Comparison of ENCODE assay signal across 35 cellular contexts in the genomic region with DNA sequence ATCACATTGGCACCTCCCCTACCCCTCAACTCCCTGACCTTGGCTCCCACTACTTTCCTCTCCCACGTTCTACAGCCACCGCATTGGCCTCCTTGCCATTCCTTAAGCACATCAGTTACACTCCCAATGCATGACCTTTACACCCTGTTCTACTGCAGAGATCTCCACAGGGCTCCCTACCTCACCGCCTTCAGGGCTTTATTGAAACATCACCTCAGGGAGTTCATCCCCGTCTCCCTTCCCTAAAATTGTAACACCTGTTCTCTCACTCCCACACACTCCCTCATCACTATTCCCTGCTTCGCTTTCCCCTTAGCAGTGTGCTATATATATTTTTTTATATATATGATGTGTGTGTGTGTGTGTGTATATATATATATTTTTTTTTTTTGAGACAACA. TPM values are rescaled to one million over a fixed set of nuclear protein-coding genes. Genes with fewer than 3 reads are reported as not detected.
"Had no signal": no experiment of that assay in that cellular context is flagged by ENCODE, and none has a peak within 500 bp of the region (broad histone marks: within the 10 kb centered on the region; RNA-seq: fewer than 3 reads in every experiment).

No MANE protein-coding gene starts in this region.

- H3K36me3 ChIP-seq: MG63 had no signal

- H3K27me3 ChIP-seq: MG63 had no signal

- H3K9me3 ChIP-seq: MG63 had no signal

- DNase-seq: Karpas-422, Kasumi-1, MG63, MM.1S, MV-4-11, NCI-H1048, NCI-H1092, NCI-H1092 treated with DMSO at 0.1 percent for 48 hours, NCI-H1105, NCI-H1105 treated with DMSO at 0.1 percent for 48 hours, NCI-H1417, NCI-H1417 treated with DMSO at 0.1 percent for 48 hours, NCI-H1436, NCI-H1436 treated with DMSO at 0.1 percent for 48 hours, NCI-H146, NCI-H1694, NCI-H1694 treated with DMSO at 0.1 percent for 48 hours, NCI-H187, NCI-H187 treated with DMSO at 0.1 percent for 48 hours, NCI-H1930, NCI-H2029, NCI-H2029 treated with DMSO at 0.1 percent for 48 hours, NCI-H2081, NCI-H2081 treated with DMSO at 0.1 percent for 48 hours, NCI-H2107, NCI-H2171, NCI-H2171 treated with DMSO at 0.1 percent for 48 hours, NCI-H2227 treated with DMSO at 0.1 percent for 48 hours, NCI-H226, NCI-H345, NCI-H446, NCI-H446 treated with DMSO at 0.1 percent for 48 hours, NCI-H510A, NCI-H510A treated with DMSO at 0.1 percent for 48 hours had no signal

- H3K4me3 ChIP-seq: MG63 had no signal

RNA-seq across cellular contexts. Expression of a gene that starts 18.5 kb away (rescaled TPM):
- total RNA-seq: MCF 10A had no signal
